In the genomic region with DNA sequence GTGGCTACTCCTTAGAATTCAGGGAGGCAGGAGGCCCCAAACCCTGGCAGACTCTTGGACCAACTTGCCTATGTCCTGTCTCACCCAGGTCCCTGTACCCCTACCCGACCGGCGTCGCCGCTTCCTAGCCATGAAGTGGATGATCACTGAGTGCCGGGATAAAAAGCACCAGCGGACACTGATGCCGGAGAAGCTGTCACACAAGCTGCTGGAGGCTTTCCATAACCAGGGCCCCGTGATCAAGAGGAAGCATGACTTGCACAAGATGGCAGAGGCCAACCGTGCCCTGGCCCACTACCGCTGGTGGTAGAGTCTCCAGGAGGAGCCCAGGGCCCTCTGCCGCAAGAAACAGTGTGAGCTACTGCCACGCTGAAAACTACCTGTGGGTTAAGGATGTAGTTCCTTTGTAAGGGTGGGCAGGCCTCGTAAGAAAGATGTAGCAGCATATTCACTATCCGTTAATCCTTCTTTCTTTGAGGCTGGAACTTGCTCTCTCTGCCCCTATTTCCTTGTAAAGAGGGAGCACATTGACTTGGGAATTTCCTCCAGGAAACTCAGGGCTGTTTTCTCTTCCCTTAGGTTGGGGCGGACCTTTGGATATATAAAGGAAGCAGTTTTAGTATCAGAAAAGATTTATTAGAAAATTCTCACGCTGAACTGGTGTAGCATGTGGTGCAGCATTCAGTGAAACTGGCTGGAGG, we compare ENCODE assay signal across 22 cellular contexts. TPM values are rescaled to one million over a fixed set of nuclear protein-coding genes. Genes with fewer than 3 reads are reported as not detected.
A peak's percentile ranks its signal among the peaks of the same experiment; 100 is the strongest.
DNase-seq lines count a peak whose midpoint lies in the region; ATAC-seq, FAIRE-seq and TF ChIP-seq lines count a peak whose summit lies in the region.
"Had no signal": no experiment of that assay in that cellular context is flagged by ENCODE, and none has a peak within 500 bp of the region (broad histone marks: within the 10 kb centered on the region; RNA-seq: fewer than 3 reads in every experiment).

No MANE protein-coding gene starts in this region.

- H3K4me1 ChIP-seq in K562 (replicated peaks in 1 of 2; ENCODE audit: control insufficient read depth in 2 of 2, insufficient read depth in 2 of 2, low read length in 2 of 2), result peaks cover 23 to 42% of the 10 kb centered on the region in 2 experiments; a peak in 4 of 5 replicates
- H3K4me1 ChIP-seq: BE2C had no signal

- TF ChIP-seq CTCF in K562 (IDR thresholded peaks at IDR 0.05 in 2 of 3, conservative IDR thresholded peaks at IDR 0.05 in 1 of 3; ENCODE audit: insufficient read depth in 2 of 3, low read depth in 1 of 3, low read length in 3 of 3), result no peak

- no peaks in the 10 kb centered on the region for H3K27me3 ChIP-seq in K562 (ENCODE audit: control insufficient read depth in 2 of 2, insufficient read depth in 2 of 2, low read length in 2 of 2)
- H3K27me3 ChIP-seq: BE2C had no signal

- H3K36me3 Mint-ChIP-seq in activated T-cell treated with anti-CD3 and anti-CD28 coated beads, Interleukin-2, amount 50 U/mL, for 24 hours (ENCODE audit: low read depth), result peaks cover 84% of the 10 kb centered on the region
- peaks cover 65% of the 10 kb centered on the region for H3K36me3 Mint-ChIP-seq in activated T-helper 17 cell treated with anti-CD3 and anti-CD28 coated beads, Interleukin-2, amount 50 U/mL, for 72 hours (ENCODE audit: low read depth)

- no peak overlapping the region for H3K4me3 Mint-ChIP-seq in activated T-cell treated with anti-CD3 and anti-CD28 coated beads, Interleukin-2, amount 50 U/mL, for 24 hours
- no peak overlapping the region for H3K4me3 Mint-ChIP-seq in activated T-helper 17 cell treated with anti-CD3 and anti-CD28 coated beads, Interleukin-2, amount 50 U/mL, for 72 hours
- H3K4me3 Mint-ChIP-seq: GM23338 had no signal

- H3K9ac ChIP-seq in K562 (ENCODE audit: insufficient read depth in 1 of 2, low read depth in 2 of 2, low read length in 2 of 2), result peak overlapping the region in 1 of 2 experiments; percentile 64; a peak in 2 of 4 replicates
- H3K9ac ChIP-seq: KMS-11 had no signal

- no peak for FAIRE-seq in K562 (lab: Jason Lieb, UNC)
- FAIRE-seq: D721Med had no signal

- H3K27ac ChIP-seq in K562 (ENCODE audit: extremely low read depth, low read depth, low read length), result no peak overlapping the region
- H3K27ac ChIP-seq: KMS-11 had no signal

- BruUV-seq in K562 (replicated peaks; lab: Mats Ljungman, UMichigan), result no TSS peak

- H3K4me3 ChIP-seq in K562, result no peak overlapping the region
- H3K4me3 ChIP-seq: GM23338 had no signal

- no peak for TF ChIP-seq EP300 in K562 (IDR thresholded peaks at IDR 0.05; ENCODE audit: low read length)

- peaks cover 41% of the 10 kb centered on the region for H3K79me2 ChIP-seq in K562 (ENCODE audit: control insufficient read depth, insufficient read depth, low read length)

- no peak for TF ChIP-seq POLR2A in K562 (conservative IDR thresholded peaks at IDR 0.05)

- H3K9me3 ChIP-seq in K562 (replicated peaks; ENCODE audit: control insufficient read depth, insufficient read depth, low read depth, low read length), result no peaks in the 10 kb centered on the region
- H3K9me3 ChIP-seq: BE2C had no signal

- intact Hi-C loops in K562 (cut with micrococcal nuclease), result no loop called here

- no peak for ATAC-seq in K562
- no peak for ATAC-seq in activated T-helper 17 cell treated with anti-CD3 and anti-CD28 coated beads, Interleukin-2, amount 50 U/mL, for 72 hours (replicated peaks)
- ATAC-seq: GM23338 had no signal

- H3K4me1 Mint-ChIP-seq in activated T-cell treated with anti-CD3 and anti-CD28 coated beads, Interleukin-2, amount 50 U/mL, for 24 hours (ENCODE audit: low read depth), result peaks cover 36% of the 10 kb centered on the region
- peaks cover 5% of the 10 kb centered on the region for H3K4me1 Mint-ChIP-seq in activated T-helper 17 cell treated with anti-CD3 and anti-CD28 coated beads, Interleukin-2, amount 50 U/mL, for 72 hours

- H4K20me1 ChIP-seq in K562 (replicated peaks; ENCODE audit: control insufficient read depth, insufficient read depth, low read length), result no peaks in the 10 kb centered on the region

- peaks cover 46% of the 10 kb centered on the region; the same call in 2 of the 3 replicates for H3K36me3 ChIP-seq in K562 (ENCODE audit: control insufficient read depth, insufficient read depth, low read length)

- no peak overlapping the region for H3K4me2 ChIP-seq in K562 (ENCODE audit: insufficient read depth, low read length)
- H3K4me2 ChIP-seq: GM23338, KMS-11 had no signal

- WGBS in K562 (ENCODE audit: insufficient coverage, low coverage, missing lambda C conversion rate), result 97% methylated on average over 17 of the region's 17 CpGs

- no peaks in the 10 kb centered on the region for H3K27me3 Mint-ChIP-seq in activated T-cell treated with anti-CD3 and anti-CD28 coated beads, Interleukin-2, amount 50 U/mL, for 24 hours
- H3K27me3 Mint-ChIP-seq in activated T-helper 17 cell treated with anti-CD3 and anti-CD28 coated beads, Interleukin-2, amount 50 U/mL, for 72 hours, result no peaks in the 10 kb centered on the region
- H3K27me3 Mint-ChIP-seq: CD4-positive, CD25-positive, alpha-beta regulatory T cell had no signal

- H3K9me3 Mint-ChIP-seq in activated T-cell treated with anti-CD3 and anti-CD28 coated beads, Interleukin-2, amount 50 U/mL, for 24 hours, result no peaks in the 10 kb centered on the region
- H3K9me3 Mint-ChIP-seq in activated T-helper 17 cell treated with anti-CD3 and anti-CD28 coated beads, Interleukin-2, amount 50 U/mL, for 72 hours, result no peaks in the 10 kb centered on the region
- H3K9me3 Mint-ChIP-seq: CD4-positive, CD25-positive, alpha-beta regulatory T cell; GM23338 had no signal

- H3K27ac Mint-ChIP-seq in activated T-cell treated with anti-CD3 and anti-CD28 coated beads, Interleukin-2, amount 50 U/mL, for 24 hours, result peak overlapping the region; percentile 44
- no peak overlapping the region for H3K27ac Mint-ChIP-seq in activated T-helper 17 cell treated with anti-CD3 and anti-CD28 coated beads, Interleukin-2, amount 50 U/mL, for 72 hours
- H3K27ac Mint-ChIP-seq: GM23338 had no signal

- in situ Hi-C loops in K562 (cut with MboI), result loop anchor here (10.0 kb wide), 1 partner anchor 149 kb away; no protein-coding TSS in a partner anchor

- CTCF ChIA-PET in K562 (lab: Yijun Ruan, JAX; ENCODE audit: low intra/inter-chr PET ratio), result no interaction called here

- no peak for DNase-seq in activated T-cell treated with anti-CD3 and anti-CD28 coated beads, Interleukin-2, amount 50 U/mL, for 24 hours
- DNase-seq in activated T-cell treated with anti-CD3 and anti-CD28 coated beads, Interleukin-2, amount 50 U/mL, for 1 hour, result no peak
- DNase-seq in K562 (ENCODE audit: extremely low read depth in 1 of 4, low spot score in 3 of 4) (no peak), lung microvascular endothelial cell (ENCODE audit: low read depth in 2 of 2) (peak; percentile 15 to 79)
- no peak for DNase-seq in activated CD4-positive, alpha-beta T cell treated with anti-CD3 and anti-CD28 coated beads, Interleukin-2, amount 50 U/mL, for 1 hour
- DNase-seq in activated naive CD4-positive, alpha-beta T cell treated with anti-CD3 and anti-CD28 coated beads, Interleukin-2, amount 50 U/mL, for 16 hours, result no peak
- DNase-seq: 8988T; ACHN; BE2C; CD4-positive, CD25-positive, alpha-beta regulatory T cell; HCEC 1CT; IMR-90; NCI-H1417 treated with DMSO at 0.1 percent for 48 hours; NCI-H1694 treated with DMSO at 0.1 percent for 48 hours; NCI-H226; NCI-H510A; NCI-H69; RPMI8226 had no signal

- POLR2A ChIA-PET in K562 (lab: Yijun Ruan, JAX), result interaction anchor here (0.7 to 3.2 kb wide), 3 partner anchors 23 to 108 kb away, joined by 3 to 23 read pairs (median 3); partner anchors contain the start of gene SLC25A19

- no peaks in the 10 kb centered on the region for H3K9me1 ChIP-seq in K562 (ENCODE audit: control insufficient read depth, insufficient read depth, low read length)

- H2AFZ ChIP-seq in K562 (ENCODE audit: low read depth, low read length), result no peak overlapping the region
- H2AFZ ChIP-seq: GM23338 had no signal

- TF ChIP-seq RAD21 in K562 (CRISPR knock-in tag; conservative IDR thresholded peaks at IDR 0.05 in 1 of 2, IDR thresholded peaks at IDR 0.05 in 1 of 2), result no peak

RNA-seq across cellular contexts. Expression of gene MRPS7, which starts 4.1 kb away (rescaled TPM):
- total RNA-seq in K562 (2011; cell fraction: chromatin; rRNA removed; ENCODE audit: low replicate concordance), result 58.3 and 91.9 TPM in 2 replicates
- 73.0 and 88.6 TPM in 2 replicates for total RNA-seq in K562 (2011; cell fraction: nucleolus; rRNA removed)
- total RNA-seq in K562 (2011; cell fraction: nucleoplasm; rRNA removed), result 64.5 and 67.2 TPM in 2 replicates
- 115 and 137 TPM in 2 replicates for total RNA-seq in K562 (2014; rRNA removed)
- total RNA-seq in K562 (2014; rRNA removed; fragmentation: Illumina TruSeq; extraction: Trizol), result 128 and 142 TPM in 2 replicates
- 124 and 132 TPM in 2 replicates for total RNA-seq in K562 (2015; rRNA removed; fragmentation: Illumina TruSeq; extraction: Trizol)
- 117 and 120 TPM in 2 replicates for total RNA-seq in K562 (2021)
- polyA plus RNA-seq in K562 (2011; rRNA removed), result 90.8 and 115 TPM in 2 replicates
- polyA plus RNA-seq in K562 (2011; cell fraction: cytosol; rRNA removed), result 83.0 and 98.9 TPM in 2 replicates
- 73.0 and 76.0 TPM in 2 replicates for polyA plus RNA-seq in K562 (2011; cell fraction: nucleus; rRNA removed)
- 60.3 and 98.2 TPM in 2 replicates for polyA plus RNA-seq in K562 (2012)
- polyA plus RNA-seq in K562 (2014; fragmentation: Illumina TruSeq; extraction: Trizol), result 140 and 153 TPM in 2 replicates
- 100 to 1,000 TPM; 236 to 244 TPM for polyA plus RNA-seq in K562 (2014; fragmentation: Nextera tagmentation; extraction: Ambion mirVana)
- polyA plus RNA-seq in K562 (2014; rRNA removed), result 107 and 126 TPM in 2 replicates
- 75.2 and 86.1 TPM in 2 replicates for polyA minus RNA-seq in K562 (2011; rRNA and poly(A)+ RNA removed)
- polyA minus RNA-seq in K562 (2011; cell fraction: cytosol; rRNA and poly(A)+ RNA removed), result 34.9 and 44.7 TPM in 2 replicates
- 34.5 and 47.3 TPM in 2 replicates for polyA minus RNA-seq in K562 (2011; cell fraction: nucleus; rRNA and poly(A)+ RNA removed)
- 60.9 and 61.0 TPM in 2 replicates for total RNA-seq in lung microvascular endothelial cell
- total RNA-seq in activated T-helper 17 cell treated with anti-CD3 and anti-CD28 coated beads, Interleukin-2, amount 50 U/mL, for 72 hours, result 10 to 100 TPM; 53.6 to 83.2 TPM

RNA-seq across cellular contexts. Expression of gene GGA3, which starts 4.4 kb away (rescaled TPM):
- total RNA-seq in K562 (2011; cell fraction: chromatin; rRNA removed; ENCODE audit: low replicate concordance), result 229 and 410 TPM in 2 replicates
- 168 and 211 TPM in 2 replicates for total RNA-seq in K562 (2011; cell fraction: nucleolus; rRNA removed)
- 138 and 145 TPM in 2 replicates for total RNA-seq in K562 (2011; cell fraction: nucleoplasm; rRNA removed)
- 16.3 and 27.7 TPM in 2 replicates for total RNA-seq in K562 (2014; rRNA removed)
- total RNA-seq in K562 (2014; rRNA removed; fragmentation: Illumina TruSeq; extraction: Trizol), result 25.4 and 26.5 TPM in 2 replicates
- total RNA-seq in K562 (2015; rRNA removed; fragmentation: Illumina TruSeq; extraction: Trizol), result 21.3 and 23.7 TPM in 2 replicates
- 60.9 and 64.9 TPM in 2 replicates for total RNA-seq in K562 (2021)
- 40.9 and 74.6 TPM in 2 replicates for polyA plus RNA-seq in K562 (2011; rRNA removed)
- 24.6 and 25.5 TPM in 2 replicates for polyA plus RNA-seq in K562 (2011; cell fraction: cytosol; rRNA removed)
- 329 and 442 TPM in 2 replicates for polyA plus RNA-seq in K562 (2011; cell fraction: nucleus; rRNA removed)
- polyA plus RNA-seq in K562 (2012), result 65.7 and 79.7 TPM in 2 replicates
- 51.7 and 54.2 TPM in 2 replicates for polyA plus RNA-seq in K562 (2014; fragmentation: Illumina TruSeq; extraction: Trizol)
- 1 to 10 TPM; 5.7 to 6.3 TPM for polyA plus RNA-seq in K562 (2014; fragmentation: Nextera tagmentation; extraction: Ambion mirVana)
- polyA plus RNA-seq in K562 (2014; rRNA removed), result 41.2 and 45.9 TPM in 2 replicates
- polyA minus RNA-seq in K562 (2011; rRNA and poly(A)+ RNA removed), result 76.1 and 105 TPM in 2 replicates
- polyA minus RNA-seq in K562 (2011; cell fraction: cytosol; rRNA and poly(A)+ RNA removed), result 29.3 and 34.2 TPM in 2 replicates
- polyA minus RNA-seq in K562 (2011; cell fraction: nucleus; rRNA and poly(A)+ RNA removed), result 52.4 and 72.0 TPM in 2 replicates
- total RNA-seq in lung microvascular endothelial cell, result 6.1 and 10.5 TPM in 2 replicates
- total RNA-seq in activated T-helper 17 cell treated with anti-CD3 and anti-CD28 coated beads, Interleukin-2, amount 50 U/mL, for 72 hours, result 10 to 100 TPM; 63.2 to 71.9 TPM

RNA-seq across cellular contexts. Expression of gene MIF4GD, which starts 5.3 kb away (rescaled TPM):
- 28.8 and 42.4 TPM in 2 replicates for total RNA-seq in K562 (2011; cell fraction: chromatin; rRNA removed; ENCODE audit: low replicate concordance)
- total RNA-seq in K562 (2011; cell fraction: nucleolus; rRNA removed), result 36.0 and 43.4 TPM in 2 replicates
- total RNA-seq in K562 (2011; cell fraction: nucleoplasm; rRNA removed), result 32.6 and 37.5 TPM in 2 replicates
- total RNA-seq in K562 (2014; rRNA removed), result 22.4 and 25.2 TPM in 2 replicates
- total RNA-seq in K562 (2014; rRNA removed; fragmentation: Illumina TruSeq; extraction: Trizol), result 11.8 and 12.3 TPM in 2 replicates
- 13.2 and 14.0 TPM in 2 replicates for total RNA-seq in K562 (2015; rRNA removed; fragmentation: Illumina TruSeq; extraction: Trizol)
- 23.0 and 27.1 TPM in 2 replicates for total RNA-seq in K562 (2021)
- 50.8 and 53.9 TPM in 2 replicates for polyA plus RNA-seq in K562 (2011; rRNA removed)
- 71.3 and 91.1 TPM in 2 replicates for polyA plus RNA-seq in K562 (2011; cell fraction: cytosol; rRNA removed)
- 56.0 and 67.5 TPM in 2 replicates for polyA plus RNA-seq in K562 (2011; cell fraction: nucleus; rRNA removed)
- polyA plus RNA-seq in K562 (2012), result 28.0 and 61.3 TPM in 2 replicates
- polyA plus RNA-seq in K562 (2014; fragmentation: Illumina TruSeq; extraction: Trizol), result 25.5 and 28.1 TPM in 2 replicates
- 10 to 100 TPM; 46.7 to 63.8 TPM for polyA plus RNA-seq in K562 (2014; fragmentation: Nextera tagmentation; extraction: Ambion mirVana)
- 30.6 and 36.0 TPM in 2 replicates for polyA plus RNA-seq in K562 (2014; rRNA removed)
- 25.6 TPM in 2 replicates for polyA minus RNA-seq in K562 (2011; rRNA and poly(A)+ RNA removed)
- 13.5 and 16.8 TPM in 2 replicates for polyA minus RNA-seq in K562 (2011; cell fraction: cytosol; rRNA and poly(A)+ RNA removed)
- 8.3 and 15.0 TPM in 2 replicates for polyA minus RNA-seq in K562 (2011; cell fraction: nucleus; rRNA and poly(A)+ RNA removed)
- total RNA-seq in lung microvascular endothelial cell, result 7.4 and 7.5 TPM in 2 replicates
- total RNA-seq in activated T-helper 17 cell treated with anti-CD3 and anti-CD28 coated beads, Interleukin-2, amount 50 U/mL, for 72 hours, result 10 to 100 TPM; 23.6 to 31.6 TPM

RNA-seq across cellular contexts. Expression of gene SLC25A19, which starts 23.5 kb away (rescaled TPM):
- 80.8 and 110 TPM in 2 replicates for total RNA-seq in K562 (2011; cell fraction: chromatin; rRNA removed; ENCODE audit: low replicate concordance)
- total RNA-seq in K562 (2011; cell fraction: nucleolus; rRNA removed), result 83.7 and 96.9 TPM in 2 replicates
- total RNA-seq in K562 (2011; cell fraction: nucleoplasm; rRNA removed), result 75.9 and 93.0 TPM in 2 replicates
- total RNA-seq in K562 (2014; rRNA removed) (56.1 and 71.6 TPM in 2 replicates), K562 (2014; rRNA removed; fragmentation: Illumina TruSeq; extraction: Trizol) (35.9 and 45.2 TPM in 2 replicates), K562 (2015; rRNA removed; fragmentation: Illumina TruSeq; extraction: Trizol) (49.0 and 49.3 TPM in 2 replicates), K562 (2021) (73.4 and 76.6 TPM in 2 replicates), lung microvascular endothelial cell (3.9 and 6.5 TPM in 2 replicates)
- polyA plus RNA-seq in K562 (2011; rRNA removed) (51.7 and 55.3 TPM in 2 replicates), K562 (2014; fragmentation: Illumina TruSeq; extraction: Trizol) (57.1 and 60.9 TPM in 2 replicates), K562 (2014; fragmentation: Nextera tagmentation; extraction: Ambion mirVana) (10 to 100 TPM; 33.4 to 49.3 TPM), K562 (2014; rRNA removed) (73.1 and 83.5 TPM in 2 replicates)
- polyA plus RNA-seq in K562 (2011; cell fraction: cytosol; rRNA removed), result 70.2 and 111 TPM in 2 replicates
- 50.7 and 83.5 TPM in 2 replicates for polyA plus RNA-seq in K562 (2011; cell fraction: nucleus; rRNA removed)
- polyA plus RNA-seq in K562 (2012), result 26.6 and 58.9 TPM in 2 replicates
- 29.7 and 31.1 TPM in 2 replicates for polyA minus RNA-seq in K562 (2011; rRNA and poly(A)+ RNA removed)
- polyA minus RNA-seq in K562 (2011; cell fraction: cytosol; rRNA and poly(A)+ RNA removed), result 18.5 and 33.6 TPM in 2 replicates
- polyA minus RNA-seq in K562 (2011; cell fraction: nucleus; rRNA and poly(A)+ RNA removed), result 32.9 and 44.3 TPM in 2 replicates
- total RNA-seq in activated T-helper 17 cell treated with anti-CD3 and anti-CD28 coated beads, Interleukin-2, amount 50 U/mL, for 72 hours, result 100 to 1,000 TPM in 1 of 2 donors, 10 to 100 TPM in 1; 97.4 to 113 TPM

Comparison
In these comparisons a context has a peak if more than half of its experiments do, and no peak if none do; other contexts are left out.
1. DNase-seq: peak in lung microvascular endothelial cell (2 of 2); none in activated T-cell treated with anti-CD3 and anti-CD28 coated beads, Interleukin-2, amount 50 U/mL, for 24 hours (single experiment), activated T-cell treated with anti-CD3 and anti-CD28 coated beads, Interleukin-2, amount 50 U/mL, for 1 hour (single experiment), K562 (0 of 4), activated CD4-positive, alpha-beta T cell treated with anti-CD3 and anti-CD28 coated beads, Interleukin-2, amount 50 U/mL, for 1 hour (single experiment) and activated naive CD4-positive, alpha-beta T cell treated with anti-CD3 and anti-CD28 coated beads, Interleukin-2, amount 50 U/mL, for 16 hours (single experiment).